8 cellular contexts compared by ENCODE assay signal in the genomic region with DNA sequence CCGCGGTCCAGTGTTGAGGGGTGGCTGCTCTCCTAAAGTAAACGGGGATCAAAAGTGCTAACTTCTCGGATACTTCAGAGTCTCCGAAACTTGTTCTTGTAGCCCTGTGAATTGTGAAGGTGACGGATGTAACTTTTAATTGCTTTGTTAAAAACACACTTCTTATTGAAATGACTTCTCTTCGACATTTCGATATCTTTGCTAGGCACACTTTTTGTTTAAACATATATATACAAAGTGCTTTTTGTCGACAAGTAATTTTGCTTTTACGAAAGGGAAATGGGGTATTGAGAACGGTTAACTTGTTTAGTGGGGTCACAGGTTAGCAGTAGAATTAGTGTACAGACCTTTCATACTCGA. TPM values are rescaled to one million over a fixed set of nuclear protein-coding genes. Genes with fewer than 3 reads are reported as not detected.
DNase-seq lines count a peak whose midpoint lies in the region; ATAC-seq and TF ChIP-seq lines count a peak whose summit lies in the region.

No MANE protein-coding gene starts in this region.

- TF ChIP-seq CTCF in colonic mucosa (IDR thresholded peaks at IDR 0.05): no peak

- H3K9me3 ChIP-seq in ES-I3 (ENCODE audit: control insufficient read depth, insufficient read depth, low read length) (peaks cover 11% of the 10 kb centered on the region), colonic mucosa (no peaks in the 10 kb centered on the region)

- peak overlapping the region; percentile 86 for H3K27ac ChIP-seq in colonic mucosa

- peaks cover 0 to 20% (median 2%) of the 10 kb centered on the region in 9 donors for H3K9me3 Mint-ChIP-seq in naive thymus-derived CD8-positive, alpha-beta T cell

- H3K27ac Mint-ChIP-seq in naive thymus-derived CD8-positive, alpha-beta T cell: peak overlapping the region; percentile 93 to 98 (median 96)

- H3K4me1 ChIP-seq in ES-I3 (ENCODE audit: insufficient read depth, low read length): no peaks in the 10 kb centered on the region; the same call in 1 of the 2 replicates
- peaks cover 4% of the 10 kb centered on the region for H3K4me1 ChIP-seq in colonic mucosa

- peak; percentile 14 for DNase-seq in MV-4-11 (lab: John Stamatoyannopoulos, UW)
- no peak for DNase-seq in colonic mucosa
- no peak for DNase-seq in naive thymus-derived CD8-positive, alpha-beta T cell
- no peak for DNase-seq in LoVo (ENCODE audit: low spot score)
- DNase-seq in SHP77 (lab: John Stamatoyannopoulos, UW): no peak
- no peak for DNase-seq in cortex of kidney (lab: John Stamatoyannopoulos, UW)

- H3K36me3 ChIP-seq in ES-I3 (ENCODE audit: insufficient read depth, low read length): no peaks in the 10 kb centered on the region
- no peaks in the 10 kb centered on the region for H3K36me3 ChIP-seq in colonic mucosa

- peak overlapping the region; percentile 99 for H3K4me3 ChIP-seq in colonic mucosa

- peaks cover 7 to 18% (median 11%) of the 10 kb centered on the region in 3 donors for H3K36me3 Mint-ChIP-seq in naive thymus-derived CD8-positive, alpha-beta T cell

- no peaks in the 10 kb centered on the region for H3K27me3 ChIP-seq in colonic mucosa

- H3K9ac ChIP-seq in ES-I3 (ENCODE audit: low read depth, low read length): peak overlapping the region; percentile 95
- H3K9ac ChIP-seq in colonic mucosa (ENCODE audit: low read depth in 2 of 2, low read length in 2 of 2): peak overlapping the region; percentile 73 to 82

- POLR2A ChIA-PET in naive thymus-derived CD8-positive, alpha-beta T cell (lab: Charles Lee): interaction anchor here (0.7 to 1.3 kb wide), 3 partner anchors 15 to 965 kb away, joined by 3 to 5 read pairs (median 3); partner anchors contain the start of gene RBFA

- H3K27me3 Mint-ChIP-seq in naive thymus-derived CD8-positive, alpha-beta T cell: peaks cover 0 to 10% (median 3%) of the 10 kb centered on the region in 5 donors

- ATAC-seq in naive thymus-derived CD8-positive, alpha-beta T cell: no peak
- ATAC-seq in HG02973 (IDR thresholded peaks at IDR 0.05; ENCODE audit: unreplicated experiment): no peak

- peak overlapping the region; percentile 80 to 96 (median 92) for H3K4me3 Mint-ChIP-seq in naive thymus-derived CD8-positive, alpha-beta T cell

- H3K4me1 Mint-ChIP-seq in naive thymus-derived CD8-positive, alpha-beta T cell: peaks cover 32 to 57% (median 57%) of the 10 kb centered on the region in 4 donors

- intact Hi-C loops in colonic mucosa (cut with DNase I): loop anchor here (5.0 kb wide), 1 partner anchor 613 kb away; no protein-coding TSS in a partner anchor

RNA-seq across cellular contexts. Expression of gene ATP9B, which starts 0.6 kb away (rescaled TPM):
- 10 to 100 TPM; 20.4 to 30.3 TPM for total RNA-seq in colonic mucosa
- total RNA-seq in naive thymus-derived CD8-positive, alpha-beta T cell: 10 to 100 TPM; 74.5 to 79.5 TPM
- 10 to 100 TPM; 16.0 to 18.6 (median 17.1) TPM for polyA plus RNA-seq in naive thymus-derived CD8-positive, alpha-beta T cell
